15 cellular contexts compared by ENCODE assay signal in genomic region chr1:157512036-157512969, GRCh38. TPM values are rescaled to one million over a fixed set of nuclear protein-coding genes. Genes with fewer than 3 reads are reported as not detected.
DNase-seq lines count a peak whose midpoint lies in the region; ATAC-seq, FAIRE-seq and TF ChIP-seq lines count a peak whose summit lies in the region.
"Had no signal": no experiment of that assay in that cellular context is flagged by ENCODE, and none has a peak within 500 bp of the region (broad histone marks: within the 10 kb centered on the region; RNA-seq: fewer than 3 reads in every experiment).

No MANE protein-coding gene starts in this region.

- CTCF ChIA-PET in GM12878 (lab: Yijun Ruan, JAX) = interaction anchor here (0.9 to 9.0 kb wide), 18 partner anchors 9 to 340 kb away, joined by 3 to 196 read pairs (median 5); partner anchors contain the start of gene FCRL5

- intact Hi-C loops in GM12878 (cut with micrococcal nuclease; ENCODE audit: unreplicated experiment) = loop anchor here (5.0 kb wide), 1 partner anchor 55 kb away; no protein-coding TSS in a partner anchor
- intact Hi-C loops in breast epithelium (cut with DNase I; ENCODE audit: low total_unique reads) = no loop called here

- BruUV-seq in GM12878 (replicated peaks; lab: Mats Ljungman, UMichigan) = no TSS peak

- H3K27me3 ChIP-seq in GM12878 (replicated peaks in 1 of 2; ENCODE audit: control insufficient read depth in 2 of 2, insufficient read depth in 2 of 2, low read length in 1 of 2) (no peaks in the 10 kb centered on the region), breast epithelium (no peaks in the 10 kb centered on the region)
- H3K27me3 ChIP-seq: testis had no signal

- peak overlapping the region; percentile 88 for H3K27ac ChIP-seq in GM12878 (ENCODE audit: control insufficient read depth, insufficient read depth)
- H3K27ac ChIP-seq in breast epithelium = no peak overlapping the region
- H3K27ac ChIP-seq: GM23248, testis had no signal

- DNase-seq in GM12878 (ENCODE audit: low read depth, low spot score) = peak; percentile 68
- DNase-seq in superior temporal gyrus (ENCODE audit: extremely low spot score) = no peak
- DNase-seq in breast epithelium (ENCODE audit: low spot score in 2 of 2) = no peak
- no peak for DNase-seq in HT-29 (ENCODE audit: low spot score)
- DNase-seq: activated CD4-positive, CD25-positive, alpha-beta regulatory T cell; activated naive CD4-positive, alpha-beta T cell treated with Interleukin-2 at 50 U/mL for 16 hours; effector CD8-positive, alpha-beta T cell; GM23248; NK-92 treated with Interleukin-12 subunit alpha and Interleukin-12 subunit beta, amount 100 ng/mL, for 24 hours; testis had no signal

- RAD21 ChIA-PET in GM12878 (lab: Charles Lee; ENCODE audit: unreplicated experiment) = interaction anchor here (1.0 to 12.7 kb wide), 18 partner anchors 9 to 612 kb away, joined by 3 to 179 read pairs (median 4); partner anchors contain the start of genes FCRL4 and FCRL5

- ATAC-seq in GM18870 (IDR thresholded peaks at IDR 0.05; ENCODE audit: unreplicated experiment) (peak; percentile 40), GM21717 (IDR thresholded peaks at IDR 0.05; ENCODE audit: unreplicated experiment) (peak; percentile 45), HG03460 (IDR thresholded peaks at IDR 0.05; ENCODE audit: unreplicated experiment) (peak; percentile 45), GM12878 (peak; percentile 74), HG03097 (IDR thresholded peaks at IDR 0.05; ENCODE audit: low FRiP score, unreplicated experiment) (no peak)
- ATAC-seq: natural killer cell treated with Interleukin-12 subunit alpha and Interleukin-12 subunit beta and Interleukin-15 and Interleukin-18, amount 100 ng/mL, for 72 hours had no signal

- no peaks in the 10 kb centered on the region for H3K36me3 ChIP-seq in GM12878 (ENCODE audit: control insufficient read depth in 2 of 2, insufficient read depth in 2 of 2, low read length in 1 of 2)
- H3K36me3 ChIP-seq in breast epithelium = no peaks in the 10 kb centered on the region

- H3K9me3 ChIP-seq in GM12878 (replicated peaks; ENCODE audit: control insufficient read depth, insufficient read depth, low read length) = no peaks in the 10 kb centered on the region
- H3K9me3 ChIP-seq in breast epithelium = no peaks in the 10 kb centered on the region
- H3K9me3 ChIP-seq: testis had no signal

- SMC1A ChIA-PET in GM12878 (lab: Charles Lee; ENCODE audit: uncharacterized antibody, unreplicated experiment) = interaction anchor here (0.7 to 7.5 kb wide), 17 partner anchors 10 to 335 kb away, joined by 3 to 157 read pairs (median 5); partner anchors contain the start of gene FCRL5

- H4K20me1 ChIP-seq in GM12878 (ENCODE audit: control insufficient read depth, insufficient read depth) = no peaks in the 10 kb centered on the region

- peak overlapping the region; percentile 70 for H3K4me2 ChIP-seq in GM12878 (ENCODE audit: control insufficient read depth, insufficient read depth)

- no peaks in the 10 kb centered on the region for H3K79me2 ChIP-seq in GM12878 (ENCODE audit: control insufficient read depth, insufficient read depth, low read length)

- peak; percentile 69 for FAIRE-seq in GM12878 (lab: Jason Lieb, UNC)

- TF ChIP-seq POLR2A in GM12878 (IDR thresholded peaks at IDR 0.05; ENCODE audit: low read depth, low read length) (no peak), breast epithelium (IDR thresholded peaks at IDR 0.05) (no peak)

- WGBS in GM12878 (ENCODE audit: insufficient coverage, insufficient replicate concordance, low lambda C conversion rate, missing lambda C conversion rate) = 0% methylated on average over 3 of the region's 3 CpGs

- peak overlapping the region; percentile 20; the same call in 1 of the 2 replicates for H2AFZ ChIP-seq in GM12878 (ENCODE audit: control insufficient read depth, low read depth, low read length)
- H2AFZ ChIP-seq: GM23248 had no signal

- in situ Hi-C loops in GM12878 (cut with MboI) = no loop called here

- peaks cover 50% of the 10 kb centered on the region for H3K4me1 ChIP-seq in GM12878 (ENCODE audit: control insufficient read depth, insufficient read depth, low read length)
- H3K4me1 ChIP-seq in breast epithelium = no peaks in the 10 kb centered on the region
- H3K4me1 ChIP-seq: testis had no signal

- TF ChIP-seq EP300 in GM12878 (IDR thresholded peaks at IDR 0.05; ENCODE audit: borderline replicate concordance in 1 of 2, control insufficient read depth in 1 of 2, low read depth in 2 of 2, low read length in 2 of 2) = peak; percentile 89 to 95

- POLR2A ChIA-PET in GM12878 (lab: Charles Lee) = interaction anchor here (0.8 to 3.1 kb wide), 8 partner anchors 11 to 262 kb away, joined by 3 to 40 read pairs (median 4); partner anchors contain the start of gene FCRL5

- H3K9ac ChIP-seq in GM12878 (ENCODE audit: control insufficient read depth, insufficient read depth, low read length) = 0 out of 2 replicates have a peak overlapping the region, but pooled peaks have one; percentile 4
- H3K9ac ChIP-seq: GM23248 had no signal

- TF ChIP-seq RAD21 in GM12878 (IDR thresholded peaks at IDR 0.05; ENCODE audit: insufficient read depth, low read depth, low read length) = no peak

- no peak for TF ChIP-seq CTCF in GM12878 (IDR thresholded peaks at IDR 0.05 in 2 of 3, conservative IDR thresholded peaks at IDR 0.05 in 1 of 3; ENCODE audit: control insufficient read depth in 2 of 3, extremely low read depth in 1 of 3, insufficient read depth in 1 of 3, low read depth in 3 of 3, low read length in 3 of 3)
- TF ChIP-seq CTCF in breast epithelium (IDR thresholded peaks at IDR 0.05) = no peak

- H3K4me3 ChIP-seq in GM12878 (no peak overlapping the region), breast epithelium (no peak overlapping the region)
- H3K4me3 ChIP-seq: GM23248, testis had no signal

TF ChIP-seq in GM12878, 131 proteins besides CTCF, POLR2A, EP300 and RAD21 (continues in another document):
- TF ChIP-seq CHD4 (IDR thresholded peaks at IDR 0.05) (no peak), SREBF1 (IDR thresholded peaks at IDR 0.05; ENCODE audit: low read length) (no peak), E4F1 (IDR thresholded peaks at IDR 0.05; ENCODE audit: borderline replicate concordance, partially characterized antibody) (no peak), NKRF (conservative IDR thresholded peaks at IDR 0.05) (no peak; the same call in 1 of the 2 replicates), MAX (IDR thresholded peaks at IDR 0.05; ENCODE audit: low read depth, low read length) (no peak), STAT1 (conservative IDR thresholded peaks at IDR 0.05) (no peak), TCF12 (IDR thresholded peaks at IDR 0.05; ENCODE audit: low read depth, low read length) (peak; percentile 88)

RNA-seq across cellular contexts. Expression of gene FCRL5, which starts 40.0 kb away (rescaled TPM):
- 371 and 381 TPM in 2 replicates for total RNA-seq in GM12878 (2013; cell fraction: nucleolus; rRNA removed)
- total RNA-seq in GM12878 (2014; rRNA removed) (6.6 and 7.3 TPM in 2 replicates), GM12878 (2014; rRNA removed; fragmentation: Illumina TruSeq; extraction: Trizol) (6.7 and 6.8 TPM in 2 replicates), GM12878 (2021) (7.2 and 7.8 TPM in 2 replicates), breast epithelium (1 to 10 TPM in 2 of 3 donors, not detected in 1; 1.6 to 5.2 TPM)
- polyA plus RNA-seq in GM12878 (2011; ENCODE audit: low read depth) = 16.1 TPM
- polyA plus RNA-seq in GM12878 (2011; rRNA removed) (136 and 151 TPM in 2 replicates), GM12878 (2014; fragmentation: Illumina TruSeq; extraction: Trizol) (11.3 and 12.5 TPM in 2 replicates), GM12878 (2014; fragmentation: Nextera tagmentation; extraction: Ambion mirVana) (1 to 10 TPM; 2.6 to 5.7 TPM), GM12878 (2014; rRNA removed) (9.5 and 10.9 TPM in 2 replicates), GM12878 (2016; fragmentation: Nextera tagmentation; extraction: Ambion mirVana) (1 to 10 TPM; 1.1 to 1.3 TPM)
- 90.4 and 111 TPM in 2 replicates for polyA plus RNA-seq in GM12878 (2011; cell fraction: cytosol; rRNA removed)
- polyA plus RNA-seq in GM12878 (2011; cell fraction: nucleus; rRNA removed) = 322 and 460 TPM in 2 replicates
- 16.3 and 19.0 TPM in 2 replicates for polyA plus RNA-seq in GM12878 (2012)
- 131 and 171 TPM in 2 replicates for polyA minus RNA-seq in GM12878 (2011; rRNA and poly(A)+ RNA removed)
- polyA minus RNA-seq in GM12878 (2011; cell fraction: cytosol; rRNA and poly(A)+ RNA removed) = 31.8 and 31.9 TPM in 2 replicates
- polyA minus RNA-seq in GM12878 (2011; cell fraction: nucleus; rRNA and poly(A)+ RNA removed) = 177 and 194 TPM in 2 replicates
- total RNA-seq in HT-29 (2014; rRNA removed; shearing (Covaris generic)) = not detected in 2 replicates
- total RNA-seq: GM23248 had no signal
- polyA plus RNA-seq: GM23248 had no signal
